22 cellular contexts compared by ENCODE assay signal in the genomic region with DNA sequence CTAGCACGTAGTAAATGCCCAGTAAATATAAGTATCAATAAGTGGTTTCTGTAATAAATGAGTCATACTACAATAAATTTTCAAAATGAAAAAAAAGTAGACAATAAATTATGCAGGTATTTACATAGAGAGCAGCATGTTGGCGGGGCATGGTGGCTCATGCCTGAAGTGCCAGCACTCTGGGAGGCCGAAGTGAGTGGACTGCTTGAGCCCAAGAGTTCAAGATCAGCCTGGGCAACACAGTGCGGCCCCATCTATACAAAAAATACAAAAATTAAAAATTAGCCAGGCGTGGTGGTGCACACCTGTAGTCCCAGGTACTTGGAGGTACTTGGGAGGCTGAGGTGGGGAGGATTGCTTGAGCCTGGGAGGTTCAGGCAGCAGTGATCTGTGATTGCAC.
"Had no signal": no experiment of that assay in that cellular context is flagged by ENCODE, and none has a peak within 500 bp of the region (broad histone marks: within the 10 kb centered on the region; RNA-seq: fewer than 3 reads in every experiment).

No MANE protein-coding gene starts in this region.

- H3K36me3 Mint-ChIP-seq: memory B cell; naive thymus-derived CD4-positive, alpha-beta T cell had no signal

- H3K9me3 ChIP-seq: colonic mucosa, esophagus squamous epithelium, gastrocnemius medialis, heart right ventricle, left lung, lower lobe of right lung had no signal

- H3K4me3 Mint-ChIP-seq: memory B cell; naive thymus-derived CD4-positive, alpha-beta T cell had no signal

- H3K27ac ChIP-seq: colonic mucosa, dorsolateral prefrontal cortex, esophagus squamous epithelium, gastrocnemius medialis, heart right ventricle, left lung, lower lobe of right lung had no signal

- H3K4me1 Mint-ChIP-seq: memory B cell; naive thymus-derived CD4-positive, alpha-beta T cell had no signal

- H3K4me3 ChIP-seq: colonic mucosa, dorsolateral prefrontal cortex, esophagus squamous epithelium, gastrocnemius medialis, heart right ventricle, left lung, lower lobe of right lung had no signal

- H3K27ac Mint-ChIP-seq: memory B cell; naive thymus-derived CD4-positive, alpha-beta T cell had no signal

- ATAC-seq: gastrocnemius medialis; left cardiac atrium; left lung; lower lobe of right lung; naive thymus-derived CD4-positive, alpha-beta T cell had no signal

- H3K9me3 Mint-ChIP-seq: memory B cell; naive thymus-derived CD4-positive, alpha-beta T cell had no signal

- H3K27me3 ChIP-seq: colonic mucosa, dorsolateral prefrontal cortex, esophagus squamous epithelium, gastrocnemius medialis, heart right ventricle, left lung had no signal

- H3K4me1 ChIP-seq: colonic mucosa, esophagus squamous epithelium, gastrocnemius medialis, heart right ventricle, left lung, lower lobe of right lung had no signal

- DNase-seq: colonic mucosa; cortex of kidney; dermis blood vessel endothelial cell; dorsolateral prefrontal cortex; effector CD4-positive, alpha-beta T cell; effector memory CD4-positive, alpha-beta T cell; esophagus squamous epithelium; foreskin fibroblast; foreskin melanocyte; gastrocnemius medialis; glutamatergic neuron; head of caudate nucleus; heart right ventricle; hippocampal formation; left cardiac atrium; left lung; left ventricle myocardium superior; lower lobe of right lung; mesendoderm; midbrain; naive thymus-derived CD4-positive, alpha-beta T cell had no signal

- H3K36me3 ChIP-seq: colonic mucosa, esophagus squamous epithelium, gastrocnemius medialis, heart right ventricle, left lung, lower lobe of right lung had no signal

- H3K27me3 Mint-ChIP-seq: memory B cell had no signal
